In the genomic region with DNA sequence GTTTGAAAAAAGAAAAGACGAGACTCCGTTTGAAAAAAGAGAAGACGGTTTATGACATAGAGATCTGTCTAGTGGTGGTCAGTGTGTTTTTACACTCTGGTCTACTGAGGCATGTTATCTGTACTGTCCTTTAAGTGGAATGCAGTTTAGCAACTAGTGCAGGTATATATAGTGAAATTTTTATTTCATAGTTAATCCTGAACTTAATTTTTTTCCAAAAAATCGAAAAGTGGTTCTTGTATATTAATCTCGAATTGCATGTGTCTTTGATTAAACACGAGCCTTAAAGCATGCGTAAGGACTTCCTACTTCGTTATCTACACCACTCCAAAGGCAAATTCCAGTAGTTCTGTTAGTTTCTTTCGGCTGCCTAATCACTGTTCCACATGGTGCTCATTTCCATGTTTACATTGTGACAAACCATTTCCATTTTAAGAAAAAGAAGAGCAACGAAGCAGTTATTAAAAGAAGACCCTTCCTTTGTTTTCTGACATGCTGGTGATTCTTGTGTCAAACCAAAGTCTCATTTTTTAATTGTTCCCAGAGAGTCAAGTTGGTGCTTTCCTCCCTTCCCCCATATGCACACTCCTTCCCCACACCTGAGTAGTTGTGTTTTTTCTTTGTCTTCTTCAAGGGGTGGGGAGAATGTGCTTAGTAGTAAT, we compare ENCODE assay signal across 2 cellular contexts.
TF ChIP-seq lines count a peak whose summit lies in the region.

No MANE protein-coding gene starts in this region.

TF ChIP-seq in K562, 482 proteins besides CTCF, POLR2A, EP300 and RAD21 (continued from another document and continues in another):
- TF ChIP-seq, protein P1, sequence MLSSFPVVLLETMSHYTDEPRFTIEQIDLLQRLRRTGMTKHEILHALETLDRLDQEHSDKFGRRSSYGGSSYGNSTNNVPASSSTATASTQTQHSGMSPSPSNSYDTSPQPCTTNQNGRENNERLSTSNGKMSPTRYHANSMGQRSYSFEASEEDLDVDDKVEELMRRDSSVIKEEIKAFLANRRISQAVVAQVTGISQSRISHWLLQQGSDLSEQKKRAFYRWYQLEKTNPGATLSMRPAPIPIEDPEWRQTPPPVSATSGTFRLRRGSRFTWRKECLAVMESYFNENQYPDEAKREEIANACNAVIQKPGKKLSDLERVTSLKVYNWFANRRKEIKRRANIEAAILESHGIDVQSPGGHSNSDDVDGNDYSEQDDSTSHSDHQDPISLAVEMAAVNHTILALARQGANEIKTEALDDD (IDR thresholded peaks at IDR 0.05), result peak; percentile 35; the same call in 1 of the 2 replicates
- TF ChIP-seq, protein P2, sequence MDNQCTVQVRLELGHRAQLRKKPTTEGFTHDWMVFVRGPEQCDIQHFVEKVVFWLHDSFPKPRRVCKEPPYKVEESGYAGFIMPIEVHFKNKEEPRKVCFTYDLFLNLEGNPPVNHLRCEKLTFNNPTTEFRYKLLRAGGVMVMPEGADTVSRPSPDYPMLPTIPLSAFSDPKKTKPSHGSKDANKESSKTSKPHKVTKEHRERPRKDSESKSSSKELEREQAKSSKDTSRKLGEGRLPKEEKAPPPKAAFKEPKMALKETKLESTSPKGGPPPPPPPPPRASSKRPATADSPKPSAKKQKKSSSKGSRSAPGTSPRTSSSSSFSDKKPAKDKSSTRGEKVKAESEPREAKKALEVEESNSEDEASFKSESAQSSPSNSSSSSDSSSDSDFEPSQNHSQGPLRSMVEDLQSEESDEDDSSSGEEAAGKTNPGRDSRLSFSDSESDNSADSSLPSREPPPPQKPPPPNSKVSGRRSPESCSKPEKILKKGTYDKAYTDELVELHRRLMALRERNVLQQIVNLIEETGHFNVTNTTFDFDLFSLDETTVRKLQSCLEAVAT (IDR thresholded peaks at IDR 0.05), result peak; percentile 13 to 27; a peak in 1 of 4 replicates
- TF ChIP-seq U2AF1 (optimal IDR thresholded peaks at IDR 0.05; ENCODE audit: low read depth, low read length) (no peak), RB1 (IDR thresholded peaks at IDR 0.05; ENCODE audit: low read depth) (0 out of 2 replicates have a peak, but pooled peaks have one; percentile 8), CHCHD3 (CRISPR knock-in tag; IDR thresholded peaks at IDR 0.05) (0 out of 2 replicates have a peak, but pooled peaks have one; percentile 47), SRSF9 (IDR thresholded peaks at IDR 0.05; ENCODE audit: borderline replicate concordance, low read depth, low read length) (no peak), SIN3A (IDR thresholded peaks at IDR 0.05; ENCODE audit: borderline replicate concordance in 2 of 2, control insufficient read depth in 1 of 2, low read depth in 2 of 2, low read length in 2 of 2) (peak; percentile 42 to 72; a peak in 2 of 4 replicates), GATA2 (CRISPR knock-in tag; IDR thresholded peaks at IDR 0.05) (peak; percentile 82), OTX1 (CRISPR knock-in tag; IDR thresholded peaks at IDR 0.05) (no peak), MTA2 (IDR thresholded peaks at IDR 0.05; ENCODE audit: low read depth) (peak; percentile 69), HLTF (IDR thresholded peaks at IDR 0.05) (0 out of 2 replicates have a peak, but pooled peaks have one; percentile 42), TRIM28 (IDR thresholded peaks at IDR 0.05) (peak; percentile 77; the same call in 1 of the 2 replicates), PML (IDR thresholded peaks at IDR 0.05; ENCODE audit: low read length) (peak; percentile 57; the same call in 1 of the 2 replicates), NCOA4 (IDR thresholded peaks at IDR 0.05; ENCODE audit: partially characterized antibody) (no peak), HCFC1 (IDR thresholded peaks at IDR 0.05; ENCODE audit: low read depth, low read length) (0 out of 2 replicates have a peak, but pooled peaks have one; percentile 33), POLR2G (IDR thresholded peaks at IDR 0.05; ENCODE audit: low read depth, low read length) (peak; percentile 35), HSF4 (CRISPR knock-in tag; IDR thresholded peaks at IDR 0.05; ENCODE audit: borderline replicate concordance) (0 out of 2 replicates have a peak, but pooled peaks have one; percentile 0), NBN (IDR thresholded peaks at IDR 0.05; ENCODE audit: low read depth) (peak; percentile 55; the same call in 1 of the 2 replicates)
- TF ChIP-seq, protein P3, sequence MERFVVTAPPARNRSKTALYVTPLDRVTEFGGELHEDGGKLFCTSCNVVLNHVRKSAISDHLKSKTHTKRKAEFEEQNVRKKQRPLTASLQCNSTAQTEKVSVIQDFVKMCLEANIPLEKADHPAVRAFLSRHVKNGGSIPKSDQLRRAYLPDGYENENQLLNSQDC (CRISPR knock-in tag; IDR thresholded peaks at IDR 0.05), result peak; percentile 5; the same call in 1 of the 2 replicates
- TF ChIP-seq, protein P4, sequence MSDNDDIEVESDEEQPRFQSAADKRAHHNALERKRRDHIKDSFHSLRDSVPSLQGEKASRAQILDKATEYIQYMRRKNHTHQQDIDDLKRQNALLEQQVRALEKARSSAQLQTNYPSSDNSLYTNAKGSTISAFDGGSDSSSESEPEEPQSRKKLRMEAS (CRISPR knock-in tag; IDR thresholded peaks at IDR 0.05), result peak; percentile 21; the same call in 1 of the 2 replicates
- TF ChIP-seq, protein P5, sequence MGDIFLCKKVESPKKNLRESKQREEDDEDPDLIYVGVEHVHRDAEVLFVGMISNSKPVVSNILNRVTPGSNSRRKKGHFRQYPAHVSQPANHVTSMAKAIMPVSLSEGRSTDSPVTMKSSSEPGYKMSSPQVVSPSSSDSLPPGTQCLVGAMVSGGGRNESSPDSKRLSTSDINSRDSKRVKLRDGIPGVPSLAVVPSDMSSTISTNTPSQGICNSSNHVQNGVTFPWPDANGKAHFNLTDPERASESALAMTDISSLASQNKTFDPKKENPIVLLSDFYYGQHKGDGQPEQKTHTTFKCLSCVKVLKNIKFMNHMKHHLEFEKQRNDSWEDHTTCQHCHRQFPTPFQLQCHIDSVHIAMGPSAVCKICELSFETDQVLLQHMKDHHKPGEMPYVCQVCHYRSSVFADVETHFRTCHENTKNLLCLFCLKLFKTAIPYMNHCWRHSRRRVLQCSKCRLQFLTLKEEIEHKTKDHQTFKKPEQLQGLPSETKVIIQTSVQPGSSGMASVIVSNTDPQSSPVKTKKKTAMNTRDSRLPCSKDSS (IDR thresholded peaks at IDR 0.05; ENCODE audit: low read depth, partially characterized antibody), result no peak

TF ChIP-seq in liver, 16 proteins besides CTCF, POLR2A, EP300 and RAD21 (continued from another document):
- TF ChIP-seq, protein P6, sequence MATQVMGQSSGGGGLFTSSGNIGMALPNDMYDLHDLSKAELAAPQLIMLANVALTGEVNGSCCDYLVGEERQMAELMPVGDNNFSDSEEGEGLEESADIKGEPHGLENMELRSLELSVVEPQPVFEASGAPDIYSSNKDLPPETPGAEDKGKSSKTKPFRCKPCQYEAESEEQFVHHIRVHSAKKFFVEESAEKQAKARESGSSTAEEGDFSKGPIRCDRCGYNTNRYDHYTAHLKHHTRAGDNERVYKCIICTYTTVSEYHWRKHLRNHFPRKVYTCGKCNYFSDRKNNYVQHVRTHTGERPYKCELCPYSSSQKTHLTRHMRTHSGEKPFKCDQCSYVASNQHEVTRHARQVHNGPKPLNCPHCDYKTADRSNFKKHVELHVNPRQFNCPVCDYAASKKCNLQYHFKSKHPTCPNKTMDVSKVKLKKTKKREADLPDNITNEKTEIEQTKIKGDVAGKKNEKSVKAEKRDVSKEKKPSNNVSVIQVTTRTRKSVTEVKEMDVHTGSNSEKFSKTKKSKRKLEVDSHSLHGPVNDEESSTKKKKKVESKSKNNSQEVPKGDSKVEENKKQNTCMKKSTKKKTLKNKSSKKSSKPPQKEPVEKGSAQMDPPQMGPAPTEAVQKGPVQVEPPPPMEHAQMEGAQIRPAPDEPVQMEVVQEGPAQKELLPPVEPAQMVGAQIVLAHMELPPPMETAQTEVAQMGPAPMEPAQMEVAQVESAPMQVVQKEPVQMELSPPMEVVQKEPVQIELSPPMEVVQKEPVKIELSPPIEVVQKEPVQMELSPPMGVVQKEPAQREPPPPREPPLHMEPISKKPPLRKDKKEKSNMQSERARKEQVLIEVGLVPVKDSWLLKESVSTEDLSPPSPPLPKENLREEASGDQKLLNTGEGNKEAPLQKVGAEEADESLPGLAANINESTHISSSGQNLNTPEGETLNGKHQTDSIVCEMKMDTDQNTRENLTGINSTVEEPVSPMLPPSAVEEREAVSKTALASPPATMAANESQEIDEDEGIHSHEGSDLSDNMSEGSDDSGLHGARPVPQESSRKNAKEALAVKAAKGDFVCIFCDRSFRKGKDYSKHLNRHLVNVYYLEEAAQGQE (IDR thresholded peaks at IDR 0.05), result no peak
- TF ChIP-seq, protein P7, sequence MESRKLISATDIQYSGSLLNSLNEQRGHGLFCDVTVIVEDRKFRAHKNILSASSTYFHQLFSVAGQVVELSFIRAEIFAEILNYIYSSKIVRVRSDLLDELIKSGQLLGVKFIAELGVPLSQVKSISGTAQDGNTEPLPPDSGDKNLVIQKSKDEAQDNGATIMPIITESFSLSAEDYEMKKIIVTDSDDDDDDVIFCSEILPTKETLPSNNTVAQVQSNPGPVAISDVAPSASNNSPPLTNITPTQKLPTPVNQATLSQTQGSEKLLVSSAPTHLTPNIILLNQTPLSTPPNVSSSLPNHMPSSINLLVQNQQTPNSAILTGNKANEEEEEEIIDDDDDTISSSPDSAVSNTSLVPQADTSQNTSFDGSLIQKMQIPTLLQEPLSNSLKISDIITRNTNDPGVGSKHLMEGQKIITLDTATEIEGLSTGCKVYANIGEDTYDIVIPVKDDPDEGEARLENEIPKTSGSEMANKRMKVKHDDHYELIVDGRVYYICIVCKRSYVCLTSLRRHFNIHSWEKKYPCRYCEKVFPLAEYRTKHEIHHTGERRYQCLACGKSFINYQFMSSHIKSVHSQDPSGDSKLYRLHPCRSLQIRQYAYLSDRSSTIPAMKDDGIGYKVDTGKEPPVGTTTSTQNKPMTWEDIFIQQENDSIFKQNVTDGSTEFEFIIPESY (IDR thresholded peaks at IDR 0.05), result no peak
- TF ChIP-seq GABPA (IDR thresholded peaks at IDR 0.05 in 1 of 2, conservative IDR thresholded peaks at IDR 0.05 in 1 of 2), result no peak
- no peak for TF ChIP-seq HNF4A (conservative IDR thresholded peaks at IDR 0.05)
TF ChIP-seq in liver: peak in this region for 0.
